ENCODE assay signal across 16 cellular contexts in genomic region chr6:8839626-8840025, GRCh38.
DNase-seq lines count a peak whose midpoint lies in the region; ATAC-seq, FAIRE-seq and TF ChIP-seq lines count a peak whose summit lies in the region.
"Had no signal": no experiment of that assay in that cellular context is flagged by ENCODE, and none has a peak within 500 bp of the region (broad histone marks: within the 10 kb centered on the region; RNA-seq: fewer than 3 reads in every experiment).

No MANE protein-coding gene starts in this region.

- no peak overlapping the region for H3K18ac ChIP-seq in IMR-90 (ENCODE audit: low read depth, low read length)

- H3F3A ChIP-seq in smooth muscle cell (ENCODE audit: low read depth) = no peaks in the 10 kb centered on the region

- no peaks in the 10 kb centered on the region for H4K20me1 ChIP-seq in IMR-90 (ENCODE audit: insufficient read depth, low read length)
- H4K20me1 ChIP-seq in keratinocyte (ENCODE audit: control insufficient read depth, extremely low read depth, insufficient read depth, low read length) = no peaks in the 10 kb centered on the region
- no peaks in the 10 kb centered on the region for H4K20me1 ChIP-seq in smooth muscle cell (ENCODE audit: low read depth)
- H4K20me1 ChIP-seq: BLaER1 treated with 17β-estradiol and CSF1 and Interleukin-3, amounts not matched to agents 10 nM and 100 nM had no signal

- DNase-seq in Caki2 (ENCODE audit: low read depth) (peak; percentile 21), IMR-90 (no peak), bronchial epithelial cell (ENCODE audit: low read depth) (peak; percentile 22), keratinocyte (ENCODE audit: low read depth, low spot score) (no peak), smooth muscle cell (lab: John Stamatoyannopoulos, UW; ENCODE audit: unreplicated experiment) (no peak), gastrocnemius medialis (no peak)
- DNase-seq in activated T-helper 2 cell treated with anti-CD3 and anti-CD28 coated beads, Interferon-gamma antibody, Interleukin-2, Interleukin-4, amounts not matched to agents 10 μg/mL and 5 μg/mL and 100 μg/mL, durations not matched to agents 14 hours and 24 hours and 36 hours (ENCODE audit: low spot score) = no peak
- DNase-seq: ACHN; CD4-positive, alpha-beta T cell; DMS79; GOT3 had no signal

- H4K91ac ChIP-seq in IMR-90 (ENCODE audit: insufficient read depth, low read depth, low read length) = no peak overlapping the region

- intact Hi-C loops in IMR-90 (cut with micrococcal nuclease) (no loop called here), gastrocnemius medialis (cut with DNase I; ENCODE audit: low total_unique reads) (no loop called here)
- intact Hi-C loops in activated T-helper 2 cell treated with anti-CD3 and anti-CD28 coated beads, Interferon-gamma antibody, Interleukin-2, Interleukin-4, amounts not matched to agents 10 μg/mL and 5 μg/mL and 100 μg/mL, durations not matched to agents 14 hours and 24 hours and 36 hours (cut with micrococcal nuclease) = no loop called here

- H3K4me2 ChIP-seq in IMR-90 (ENCODE audit: low read depth, low read length) = no peak overlapping the region
- H3K4me2 ChIP-seq in keratinocyte (ENCODE audit: control insufficient read depth, extremely low read depth, insufficient read depth, low read depth, low read length) = no peak overlapping the region
- H3K4me2 ChIP-seq in smooth muscle cell = no peak overlapping the region
- H3K4me2 ChIP-seq: BLaER1 treated with 17β-estradiol and CSF1 and Interleukin-3, amounts not matched to agents 10 nM and 100 nM had no signal

- H4K8ac ChIP-seq in IMR-90 (ENCODE audit: low read depth in 2 of 2, low read length in 2 of 2) = no peak overlapping the region

- H2BK20ac ChIP-seq in IMR-90 (ENCODE audit: low read depth, low read length) = no peak overlapping the region

- H3K4me3 ChIP-seq in IMR-90 (ENCODE audit: insufficient read depth, low read depth, low read length) (no peak overlapping the region), bronchial epithelial cell (ENCODE audit: low read depth, low read length) (no peak overlapping the region), keratinocyte (ENCODE audit: control insufficient read depth in 2 of 3, extremely low read depth in 1 of 3, insufficient read depth in 2 of 3, low read depth in 1 of 3, low read length in 3 of 3) (no peak overlapping the region), smooth muscle cell (no peak overlapping the region), gastrocnemius medialis (no peak overlapping the region)
- H3K4me3 ChIP-seq: BLaER1 treated with 17β-estradiol and CSF1 and Interleukin-3, amounts not matched to agents 10 nM and 100 nM; HAP-1 had no signal

- TF ChIP-seq POLR2A in IMR-90 (IDR thresholded peaks at IDR 0.05; ENCODE audit: low read depth, low read length) (no peak), gastrocnemius medialis (IDR thresholded peaks at IDR 0.05) (no peak)

- no peak overlapping the region for H2BK15ac ChIP-seq in IMR-90 (ENCODE audit: low read depth, low read length)

- H2AK9ac ChIP-seq in IMR-90 (replicated peaks; ENCODE audit: low read depth, low read length, poor library complexity) = no peak overlapping the region

- no peaks in the 10 kb centered on the region for H3K9me3 Mint-ChIP-seq in activated T-helper 2 cell treated with anti-CD3 and anti-CD28 coated beads, Interferon-gamma antibody, Interleukin-2, Interleukin-4, amounts not matched to agents 10 μg/mL and 5 μg/mL and 100 μg/mL, durations not matched to agents 14 hours and 24 hours and 36 hours
- H3K9me3 Mint-ChIP-seq: CD4-positive, alpha-beta T cell had no signal

- TF ChIP-seq CTCF in IMR-90 (conservative IDR thresholded peaks at IDR 0.05; ENCODE audit: low read depth, low read length) = no peak
- no peak for TF ChIP-seq CTCF in bronchial epithelial cell (IDR thresholded peaks at IDR 0.05; ENCODE audit: insufficient read depth, low read length, severe bottlenecking)
- TF ChIP-seq CTCF in keratinocyte (optimal IDR thresholded peaks at IDR 0.05 in 1 of 3, IDR thresholded peaks at IDR 0.05 in 1 of 3, conservative IDR thresholded peaks at IDR 0.05 in 1 of 3; ENCODE audit: extremely low read depth in 1 of 3, insufficient read depth in 2 of 3, low read length in 3 of 3) = no peak
- no peak for TF ChIP-seq CTCF in smooth muscle cell (IDR thresholded peaks at IDR 0.05; ENCODE audit: borderline replicate concordance, insufficient read depth, poor library complexity, severe bottlenecking)
- TF ChIP-seq CTCF in gastrocnemius medialis (IDR thresholded peaks at IDR 0.05 in 4 of 5, conservative IDR thresholded peaks at IDR 0.05 in 1 of 5) = no peak

- H3K4ac ChIP-seq in IMR-90 (ENCODE audit: low read depth, low read length) = no peak overlapping the region

- H3K9me1 ChIP-seq in IMR-90 (ENCODE audit: insufficient read depth, low read length) (no peaks in the 10 kb centered on the region), keratinocyte (ENCODE audit: control insufficient read depth, extremely low read depth, insufficient read depth, low read length) (no peaks in the 10 kb centered on the region)

- H2BK5ac ChIP-seq in IMR-90 (ENCODE audit: low read depth, low read length, poor library complexity, severe bottlenecking) = no peak overlapping the region

- H3K27me3 Mint-ChIP-seq in activated T-helper 2 cell treated with anti-CD3 and anti-CD28 coated beads, Interferon-gamma antibody, Interleukin-2, Interleukin-4, amounts not matched to agents 10 μg/mL and 5 μg/mL and 100 μg/mL, durations not matched to agents 14 hours and 24 hours and 36 hours (ENCODE audit: low read depth) = no peaks in the 10 kb centered on the region
- H3K27me3 Mint-ChIP-seq: CD4-positive, alpha-beta T cell had no signal

- no peaks in the 10 kb centered on the region for H3K79me1 ChIP-seq in IMR-90 (ENCODE audit: low read depth in 1 of 2, low read length in 2 of 2)

- POLR2A ChIA-PET in IMR-90 (lab: Charles Lee; ENCODE audit: unreplicated experiment) = no interaction called here

- CTCF ChIA-PET in IMR-90 (lab: Yijun Ruan, JAX) = no interaction called here

- 40% methylated on average over 1 of the region's 7 CpGs; no CpG with 5 or more reads in 1 of the 2 experiments for WGBS in IMR-90 (ENCODE audit: extremely low coverage in 2 of 2, insufficient read length in 1 of 2), 2 experiments
- WGBS in smooth muscle cell (ENCODE audit: low lambda C conversion rate) = 92% methylated on average over 7 of the region's 7 CpGs

- in situ Hi-C loops in Caki2 (cut with HindIII; ENCODE audit: low pct_unique_long_range_greater_than_20kb, low sequenced_read_pairs) = no loop called here
- in situ Hi-C loops in IMR-90 (cut with MboI; ENCODE audit: low sequenced_read_pairs) = no loop called here
- in situ Hi-C loops in gastrocnemius medialis (cut with MboI; ENCODE audit: low sequenced_read_pairs in 4 of 4) = no loop called here

- H3K4me1 ChIP-seq in IMR-90 (ENCODE audit: control insufficient read depth, insufficient read depth, low read length) (no peaks in the 10 kb centered on the region), keratinocyte (ENCODE audit: control insufficient read depth, extremely low read depth, insufficient read depth, low read length) (no peaks in the 10 kb centered on the region), smooth muscle cell (ENCODE audit: low read depth) (no peaks in the 10 kb centered on the region), gastrocnemius medialis (no peaks in the 10 kb centered on the region)
- H3K4me1 ChIP-seq: BLaER1 treated with 17β-estradiol and CSF1 and Interleukin-3, amounts not matched to agents 10 nM and 100 nM had no signal

- H2BK120ac ChIP-seq in IMR-90 (ENCODE audit: low read depth, low read length) = no peak overlapping the region

- H3K27me3 ChIP-seq in IMR-90 (ENCODE audit: control insufficient read depth, insufficient read depth, low read length) (no peaks in the 10 kb centered on the region), bronchial epithelial cell (ENCODE audit: control insufficient read depth, insufficient read depth, low read length) (no peaks in the 10 kb centered on the region), keratinocyte (ENCODE audit: control insufficient read depth, extremely low read depth, insufficient read depth, low read length) (no peaks in the 10 kb centered on the region), smooth muscle cell (ENCODE audit: low read depth) (no peaks in the 10 kb centered on the region), gastrocnemius medialis (no peaks in the 10 kb centered on the region)
- H3K27me3 ChIP-seq: BLaER1 treated with 17β-estradiol and CSF1 and Interleukin-3, amounts not matched to agents 10 nM and 100 nM had no signal

- TF ChIP-seq RAD21 in IMR-90 (IDR thresholded peaks at IDR 0.05; ENCODE audit: low read length) = no peak

- ATAC-seq in IMR-90 (ENCODE audit: low read depth) = no peak
- ATAC-seq in gastrocnemius medialis = no peak
- no peak for ATAC-seq in HG03039 (IDR thresholded peaks at IDR 0.05; ENCODE audit: unreplicated experiment)

- BruUV-seq in IMR-90 (replicated peaks; lab: Mats Ljungman, UMichigan) = no TSS peak

- FAIRE-seq in bronchial epithelial cell (lab: Jason Lieb, UNC) (no peak), keratinocyte (lab: Jason Lieb, UNC) (peak; percentile 46)
- FAIRE-seq: G401.6, GM12891 had no signal

- no peak overlapping the region for H3K14ac ChIP-seq in IMR-90 (replicated peaks; ENCODE audit: low read depth, low read length)

- no peak overlapping the region for H4K5ac ChIP-seq in IMR-90 (ENCODE audit: low read depth, low read length)

- H3K79me2 ChIP-seq in keratinocyte (ENCODE audit: control insufficient read depth, insufficient read depth, low read length) = no peaks in the 10 kb centered on the region
- H3K79me2 ChIP-seq in smooth muscle cell (ENCODE audit: low read depth) = no peaks in the 10 kb centered on the region

- no peaks in the 10 kb centered on the region for H3K36me3 Mint-ChIP-seq in activated T-helper 2 cell treated with anti-CD3 and anti-CD28 coated beads, Interferon-gamma antibody, Interleukin-2, Interleukin-4, amounts not matched to agents 10 μg/mL and 5 μg/mL and 100 μg/mL, durations not matched to agents 14 hours and 24 hours and 36 hours (ENCODE audit: low read depth)

- H2AK5ac ChIP-seq in IMR-90 (ENCODE audit: low read depth, low read length) = no peak overlapping the region

- dilution Hi-C loops in IMR-90 (cut with HindIII; ENCODE audit: low sequenced_read_pairs, unreplicated experiment) (no loop called here), keratinocyte (cut with MboI; ENCODE audit: extremely low pct_ligation_motif_present, low sequenced_read_pairs) (no loop called here)

- no peak overlapping the region for H3K23ac ChIP-seq in IMR-90 (ENCODE audit: low read depth, low read length)

- no peak overlapping the region for H2AFZ ChIP-seq in IMR-90 (replicated peaks; ENCODE audit: low read length, poor library complexity)
- H2AFZ ChIP-seq in keratinocyte (ENCODE audit: control insufficient read depth, low read length) = no peak overlapping the region
- no peak overlapping the region for H2AFZ ChIP-seq in smooth muscle cell (ENCODE audit: low read depth)

- H3K9ac ChIP-seq in IMR-90 (ENCODE audit: low read depth, low read length) (no peak overlapping the region), keratinocyte (ENCODE audit: control insufficient read depth, extremely low read depth, insufficient read depth, low read length) (no peak overlapping the region), smooth muscle cell (ENCODE audit: low read depth) (no peak overlapping the region)
- H3K9ac ChIP-seq: BLaER1 treated with 17β-estradiol and CSF1 and Interleukin-3, amounts not matched to agents 10 nM and 100 nM had no signal

- H3K4me1 Mint-ChIP-seq in activated T-helper 2 cell treated with anti-CD3 and anti-CD28 coated beads, Interferon-gamma antibody, Interleukin-2, Interleukin-4, amounts not matched to agents 10 μg/mL and 5 μg/mL and 100 μg/mL, durations not matched to agents 14 hours and 24 hours and 36 hours (ENCODE audit: low read depth) = no peaks in the 10 kb centered on the region

- H3K4me3 Mint-ChIP-seq in activated T-helper 2 cell treated with anti-CD3 and anti-CD28 coated beads, Interferon-gamma antibody, Interleukin-2, Interleukin-4, amounts not matched to agents 10 μg/mL and 5 μg/mL and 100 μg/mL, durations not matched to agents 14 hours and 24 hours and 36 hours (ENCODE audit: low read depth) = no peak overlapping the region
- H3K4me3 Mint-ChIP-seq: CD4-positive, alpha-beta T cell had no signal

- no peak overlapping the region for H3K27ac ChIP-seq in IMR-90 (ENCODE audit: insufficient read depth, low read length)
- no peak overlapping the region for H3K27ac ChIP-seq in keratinocyte (ENCODE audit: control insufficient read depth, insufficient read depth, low read length)
- no peak overlapping the region for H3K27ac ChIP-seq in smooth muscle cell (ENCODE audit: low read depth)
- H3K27ac ChIP-seq in gastrocnemius medialis = no peak overlapping the region
- H3K27ac ChIP-seq: BLaER1 treated with 17β-estradiol and CSF1 and Interleukin-3, amounts not matched to agents 10 nM and 100 nM had no signal

- no peak overlapping the region for H3K56ac ChIP-seq in IMR-90 (ENCODE audit: extremely low read depth, insufficient read depth, low read length)

- H3K27ac Mint-ChIP-seq in activated T-helper 2 cell treated with anti-CD3 and anti-CD28 coated beads, Interferon-gamma antibody, Interleukin-2, Interleukin-4, amounts not matched to agents 10 μg/mL and 5 μg/mL and 100 μg/mL, durations not matched to agents 14 hours and 24 hours and 36 hours = no peak overlapping the region
- H3K27ac Mint-ChIP-seq: CD4-positive, alpha-beta T cell had no signal

- H3K36me3 ChIP-seq in IMR-90 (ENCODE audit: control insufficient read depth, insufficient read depth, low read length) (no peaks in the 10 kb centered on the region), bronchial epithelial cell (ENCODE audit: control insufficient read depth, insufficient read depth, low read length) (no peaks in the 10 kb centered on the region), keratinocyte (ENCODE audit: control insufficient read depth in 2 of 2, extremely low read depth in 1 of 2, insufficient read depth in 2 of 2, low read length in 2 of 2) (no peaks in the 10 kb centered on the region), smooth muscle cell (ENCODE audit: low read depth) (no peaks in the 10 kb centered on the region), gastrocnemius medialis (no peaks in the 10 kb centered on the region)
- H3K36me3 ChIP-seq: BLaER1 treated with 17β-estradiol and CSF1 and Interleukin-3, amounts not matched to agents 10 nM and 100 nM; HAP-1 had no signal

- H3K9me3 ChIP-seq in IMR-90 (ENCODE audit: control insufficient read depth, insufficient read depth, low read length) = peaks cover 12% of the 10 kb centered on the region
- no peaks in the 10 kb centered on the region for H3K9me3 ChIP-seq in keratinocyte (ENCODE audit: control insufficient read depth, low read depth, low read length)
- no peaks in the 10 kb centered on the region for H3K9me3 ChIP-seq in smooth muscle cell (replicated peaks; ENCODE audit: low read depth)
- no peaks in the 10 kb centered on the region for H3K9me3 ChIP-seq in gastrocnemius medialis
- H3K9me3 ChIP-seq: BLaER1 treated with 17β-estradiol and CSF1 and Interleukin-3, amounts not matched to agents 10 nM and 100 nM; HAP-1 had no signal

Comparison
In these comparisons a context has a peak if more than half of its experiments do, and no peak if none do; other contexts are left out.
1. DNase-seq: peak in Caki2 (single experiment) and bronchial epithelial cell (single experiment); none in IMR-90 (single experiment), keratinocyte (single experiment), smooth muscle cell (single experiment), gastrocnemius medialis (0 of 2) and activated T-helper 2 cell treated with anti-CD3 and anti-CD28 coated beads, Interferon-gamma antibody, Interleukin-2, Interleukin-4, amounts not matched to agents 10 μg/mL and 5 μg/mL and 100 μg/mL, durations not matched to agents 14 hours and 24 hours and 36 hours (single experiment).